Comparison of ENCODE assay signal across 10 cellular contexts in the genomic region with DNA sequence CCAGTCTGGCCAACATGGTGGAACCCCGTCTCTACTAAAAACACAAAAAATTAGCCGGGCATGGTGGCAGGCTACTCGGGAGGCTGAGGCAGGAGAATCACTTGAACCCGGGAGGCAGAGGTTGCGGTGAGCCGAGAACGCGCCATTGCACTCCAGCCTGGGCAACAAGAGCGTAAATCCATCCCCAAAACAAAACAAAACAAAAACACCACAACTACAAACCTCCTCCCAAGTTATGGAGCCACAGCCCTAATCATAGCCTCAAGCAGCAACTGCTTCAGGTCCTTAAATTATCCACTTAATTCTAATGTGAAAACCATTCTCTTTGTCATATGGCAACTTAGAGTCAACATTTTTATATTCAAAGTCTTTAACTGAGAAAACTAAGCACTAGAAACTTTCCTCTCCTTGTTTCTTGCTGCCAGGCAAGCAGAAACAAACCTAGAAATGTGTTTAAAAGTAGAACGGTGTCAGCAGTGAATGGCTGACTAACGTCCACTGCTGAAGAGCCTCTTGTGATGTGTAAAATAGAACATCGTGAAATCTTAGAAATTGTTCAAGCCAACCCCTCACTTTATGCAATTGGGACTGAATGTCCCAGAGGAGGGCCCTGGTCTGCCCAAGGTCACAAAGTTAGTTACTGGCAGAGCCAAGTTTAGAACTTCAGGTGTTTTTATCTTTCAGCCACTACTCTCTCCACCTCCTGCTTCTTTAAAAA. TPM values are rescaled to one million over a fixed set of nuclear protein-coding genes. Genes with fewer than 3 reads are reported as not detected.
DNase-seq lines count a peak whose midpoint lies in the region; ATAC-seq and TF ChIP-seq lines count a peak whose summit lies in the region.
"Had no signal": no experiment of that assay in that cellular context is flagged by ENCODE, and none has a peak within 500 bp of the region (broad histone marks: within the 10 kb centered on the region; RNA-seq: fewer than 3 reads in every experiment).

No MANE protein-coding gene starts in this region.

- peaks cover 73% of the 10 kb centered on the region for H3K4me1 ChIP-seq in CD4-positive, CD25-positive, alpha-beta regulatory T cell (ENCODE audit: control insufficient read depth, insufficient read depth, low read length, poor library complexity, severe bottlenecking)
- H3K4me1 ChIP-seq in OCI-LY7 (ENCODE audit: insufficient read depth, low read length, poor library complexity, severe bottlenecking) = peaks cover 88% of the 10 kb centered on the region
- peaks cover 9% of the 10 kb centered on the region for H3K4me1 ChIP-seq in endodermal cell (ENCODE audit: control insufficient read depth, insufficient read depth, low read length)

- no peak overlapping the region for H2AFZ ChIP-seq in OCI-LY7 (ENCODE audit: low read length)

- H3K4me1 Mint-ChIP-seq in CD4-positive, CD25-positive, alpha-beta regulatory T cell = peaks cover 41 to 93% (median 72%) of the 10 kb centered on the region in 4 donors
- H3K4me1 Mint-ChIP-seq in endodermal cell = peaks cover 48% of the 10 kb centered on the region
- H3K4me1 Mint-ChIP-seq in nephron = peaks cover 76% of the 10 kb centered on the region

- POLR2A ChIA-PET in OCI-LY7 (lab: Charles Lee) = no interaction called here

- H3K9me3 Mint-ChIP-seq in CD4-positive, CD25-positive, alpha-beta regulatory T cell = no peaks in the 10 kb centered on the region
- H3K9me3 Mint-ChIP-seq in endodermal cell (no peaks in the 10 kb centered on the region), nephron (no peaks in the 10 kb centered on the region)

- H3K27ac ChIP-seq in CD4-positive, CD25-positive, alpha-beta regulatory T cell (ENCODE audit: insufficient read depth, low read length, poor library complexity, severe bottlenecking) = no peak overlapping the region
- H3K27ac ChIP-seq in OCI-LY7 (ENCODE audit: low read depth, low read length, poor library complexity, severe bottlenecking) (peak overlapping the region; percentile 30), endodermal cell (ENCODE audit: low read depth, low read length) (no peak overlapping the region)

- no peaks in the 10 kb centered on the region for H3K9me3 ChIP-seq in CD4-positive, CD25-positive, alpha-beta regulatory T cell (ENCODE audit: control insufficient read depth in 2 of 2, low read length in 2 of 2)
- H3K9me3 ChIP-seq in OCI-LY7 (ENCODE audit: low read length) = no peaks in the 10 kb centered on the region
- H3K9me3 ChIP-seq in endodermal cell (ENCODE audit: control insufficient read depth, low read length) = no peaks in the 10 kb centered on the region

- WGBS in endodermal cell (ENCODE audit: insufficient coverage in 1 of 2, insufficient read length in 1 of 2), 2 experiments = 93 to 100% methylated on average over 1 to 12 of the region's 12 CpGs

- TF ChIP-seq CTCF in OCI-LY7 (conservative IDR thresholded peaks at IDR 0.05; ENCODE audit: low read length) = no peak
- TF ChIP-seq CTCF in endodermal cell (conservative IDR thresholded peaks at IDR 0.05) = no peak
- TF ChIP-seq CTCF in nephron (IDR thresholded peaks at IDR 0.05; ENCODE audit: unreplicated experiment in 3 of 3) = no peak

- H3K79me2 ChIP-seq in OCI-LY7 (ENCODE audit: insufficient read depth, low read depth, low read length) = peaks cover 100% of the 10 kb centered on the region

- H3K27ac Mint-ChIP-seq in CD4-positive, CD25-positive, alpha-beta regulatory T cell = peak overlapping the region; percentile 82 to 92 (median 84)
- H3K27ac Mint-ChIP-seq in endodermal cell (no peak overlapping the region), nephron (peak overlapping the region; percentile 57 to 91 (median 84))

- BruUV-seq in OCI-LY7 (replicated peaks; lab: Mats Ljungman, UMichigan) = no TSS peak

- no peaks in the 10 kb centered on the region for H3K27me3 ChIP-seq in CD4-positive, CD25-positive, alpha-beta regulatory T cell (ENCODE audit: control insufficient read depth, insufficient read depth, low read length)
- H3K27me3 ChIP-seq in endodermal cell (ENCODE audit: control insufficient read depth, insufficient read depth, low read length, poor library complexity, severe bottlenecking) = no peaks in the 10 kb centered on the region

- no peak for ATAC-seq in CD4-positive, CD25-positive, alpha-beta regulatory T cell (ENCODE audit: low read depth in 2 of 2)
- ATAC-seq in GM18517 (IDR thresholded peaks at IDR 0.05; ENCODE audit: unreplicated experiment) = no peak

- intact Hi-C loops in OCI-LY7 (cut with micrococcal nuclease; ENCODE audit: unreplicated experiment) = no loop called here

- H3K36me3 Mint-ChIP-seq in CD4-positive, CD25-positive, alpha-beta regulatory T cell = peaks cover 19% of the 10 kb centered on the region
- H3K36me3 Mint-ChIP-seq in endodermal cell (ENCODE audit: low read depth) = peaks cover 9% of the 10 kb centered on the region
- H3K36me3 Mint-ChIP-seq in nephron (ENCODE audit: low read depth) = peaks cover 12% of the 10 kb centered on the region

- H4K20me1 ChIP-seq in OCI-LY7 (ENCODE audit: insufficient read depth, low read length) = peaks cover 68% of the 10 kb centered on the region

- peaks cover 5% of the 10 kb centered on the region for H3K36me3 ChIP-seq in CD4-positive, CD25-positive, alpha-beta regulatory T cell (ENCODE audit: control insufficient read depth, insufficient read depth, low read length)
- H3K36me3 ChIP-seq in OCI-LY7 (ENCODE audit: insufficient read depth, low read length) (peaks cover 48% of the 10 kb centered on the region), endodermal cell (ENCODE audit: control insufficient read depth, insufficient read depth, low read length) (no peaks in the 10 kb centered on the region)

- no peak overlapping the region for H3K9ac ChIP-seq in endodermal cell (ENCODE audit: extremely low read depth, low read length, poor library complexity, severe bottlenecking)

- no peaks in the 10 kb centered on the region for H3K27me3 Mint-ChIP-seq in CD4-positive, CD25-positive, alpha-beta regulatory T cell
- H3K27me3 Mint-ChIP-seq in endodermal cell (ENCODE audit: insufficient read depth) (no peaks in the 10 kb centered on the region), nephron (ENCODE audit: low read depth) (no peaks in the 10 kb centered on the region)

- peak overlapping the region; percentile 17 to 81 (median 50) for H3K4me3 Mint-ChIP-seq in CD4-positive, CD25-positive, alpha-beta regulatory T cell
- H3K4me3 Mint-ChIP-seq in endodermal cell = no peak overlapping the region
- peak overlapping the region; percentile 3 to 51 (median 34) for H3K4me3 Mint-ChIP-seq in nephron

- no peaks in the 10 kb centered on the region for H3K9me2 ChIP-seq in OCI-LY7 (ENCODE audit: insufficient read depth, low read length)

- peak overlapping the region; percentile 15 for H3K4me3 ChIP-seq in CD4-positive, CD25-positive, alpha-beta regulatory T cell (ENCODE audit: low read depth, low read length)
- H3K4me3 ChIP-seq in OCI-LY7 (ENCODE audit: low read depth, low read length, poor library complexity, severe bottlenecking) (peak overlapping the region; percentile 45), endodermal cell (ENCODE audit: low read length) (no peak overlapping the region)

- peak overlapping the region; percentile 56 for H3K4me2 ChIP-seq in OCI-LY7 (ENCODE audit: low read length)

- DNase-seq in CD4-positive, CD25-positive, alpha-beta regulatory T cell = no peak
- DNase-seq in OCI-LY7 (ENCODE audit: low spot score) (no peak), endodermal cell (peak; percentile 34), islet precursor cell (no peak), NCI-H187 (lab: John Stamatoyannopoulos, UW) (no peak), superior temporal gyrus (ENCODE audit: extremely low spot score) (no peak)

- CTCF ChIA-PET in OCI-LY7 (lab: Charles Lee; ENCODE audit: unreplicated experiment) = no interaction called here

RNA-seq across cellular contexts. Expression of gene TMEM245, which starts 5.7 kb away (rescaled TPM):
- 33.7 TPM for total RNA-seq in CD4-positive, CD25-positive, alpha-beta regulatory T cell
- polyA plus RNA-seq in CD4-positive, CD25-positive, alpha-beta regulatory T cell = 10 to 100 TPM; 22.6 to 36.9 (median 27.6) TPM
- 19.4 and 22.0 TPM in 2 replicates for total RNA-seq in OCI-LY7 (2014; rRNA removed; shearing (Covaris generic))
- total RNA-seq in OCI-LY7 (2022) (36.1 and 40.8 TPM in 2 replicates), endodermal cell (10 to 100 TPM; 42.8 to 55.0 TPM)
- 45.8 TPM for polyA plus RNA-seq in endodermal cell (2013, experiment 1 of 2)
- 43.2 TPM for polyA plus RNA-seq in endodermal cell (2013, experiment 2 of 2)

RNA-seq across cellular contexts. Expression of gene FRRS1L, which starts 53.0 kb away (rescaled TPM):
- total RNA-seq in CD4-positive, CD25-positive, alpha-beta regulatory T cell = not detected
- polyA plus RNA-seq in CD4-positive, CD25-positive, alpha-beta regulatory T cell = not detected
- total RNA-seq in OCI-LY7 (2014; rRNA removed; shearing (Covaris generic)) = not detected in 2 replicates
- total RNA-seq in OCI-LY7 (2022) (not detected in 2 replicates), endodermal cell (1 to 10 TPM; 1.5 to 1.8 TPM)
- polyA plus RNA-seq in endodermal cell (2013, experiment 1 of 2) = 2.1 TPM
- 2.0 TPM for polyA plus RNA-seq in endodermal cell (2013, experiment 2 of 2)
- total RNA-seq: pulmonary artery endothelial cell; T-helper 1 cell treated with Interleukin-12 subunit alpha and Interleukin-12 subunit beta and Interleukin-4 antibody, amounts not matched to agents 30 ng/mL and 1 ng/mL, for 36 hours had no signal
